ENCODE assay signal across 8 cellular contexts in the genomic region with DNA sequence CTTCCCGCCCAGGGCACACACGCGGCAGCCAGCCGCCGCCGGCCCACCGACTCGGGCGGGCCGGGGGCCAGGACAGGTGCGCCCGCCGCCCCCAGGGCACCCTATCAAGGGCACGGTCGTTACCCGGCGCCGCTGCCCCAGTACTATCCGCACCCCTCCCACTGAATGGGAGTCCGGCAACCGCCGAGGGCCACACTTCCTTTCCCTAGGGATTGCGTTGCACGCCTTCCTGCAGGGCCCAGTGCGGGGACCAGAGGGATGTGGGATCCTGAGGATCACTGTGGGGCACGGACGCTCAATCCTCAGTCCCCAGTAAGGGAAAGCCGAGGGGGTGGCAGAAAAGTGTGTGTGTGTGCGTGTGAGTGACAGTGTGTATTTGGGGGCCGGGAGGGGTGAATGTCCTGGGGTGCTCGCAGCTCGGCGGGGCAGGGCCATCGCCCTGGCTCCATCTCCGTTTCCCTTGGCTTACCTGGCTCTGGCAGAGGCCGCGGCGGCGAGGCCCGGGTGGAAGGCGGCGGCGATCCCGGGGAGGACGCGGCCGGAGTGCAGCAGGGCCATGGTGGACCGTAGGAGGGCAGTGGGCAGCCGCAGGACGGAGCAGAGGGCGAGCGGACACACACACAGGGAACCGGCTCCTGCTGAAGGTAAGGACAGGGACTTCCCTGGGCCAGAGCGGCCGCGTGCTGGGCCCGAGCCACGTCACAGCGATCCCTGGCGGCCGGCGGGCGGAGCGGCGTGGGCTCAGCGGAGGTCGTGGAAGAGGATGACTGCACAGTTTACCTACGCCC. TPM values are rescaled to one million over a fixed set of nuclear protein-coding genes. Genes with fewer than 3 reads are reported as not detected.
DNase-seq lines count a peak whose midpoint lies in the region; FAIRE-seq and TF ChIP-seq lines count a peak whose summit lies in the region.

A gene (minus strand): TSS at position 646 of the 788 bp plus-strand sequence. CDS start 88 bp downstream, at position 558.

- peaks cover 9% of the 10 kb centered on the region for H3K27me3 ChIP-seq in neutrophil

- H3K4me1 ChIP-seq in ES-I3 (ENCODE audit: insufficient read depth, low read length) (peaks cover 9% of the 10 kb centered on the region), neutrophil (ENCODE audit: control insufficient read depth in 1 of 2, insufficient read depth in 1 of 2, low read depth in 1 of 2, low read length in 1 of 2) (peaks cover 9 to 13% of the 10 kb centered on the region in 2 experiments)

- H3K4me3 ChIP-seq in LNCaP clone FGC (ENCODE audit: low read depth, low read length): peak within 1 kb of the TSS; percentile 84
- peak within 1 kb of the TSS; percentile 69 to 78 for H3K4me3 ChIP-seq in neutrophil (ENCODE audit: low read depth in 1 of 2, low read length in 1 of 2)

- peak within 1 kb of the TSS; percentile 97 for H3K9ac ChIP-seq in ES-I3 (ENCODE audit: low read depth, low read length)

- H3K36me3 ChIP-seq in ES-I3 (ENCODE audit: insufficient read depth, low read length) (no peaks in the 10 kb centered on the region), neutrophil (no peaks in the 10 kb centered on the region)

- H3K9me3 ChIP-seq in ES-I3 (ENCODE audit: control insufficient read depth, insufficient read depth, low read length) (no peaks in the 10 kb centered on the region), neutrophil (no peaks in the 10 kb centered on the region)

- peak; percentile 99 for TF ChIP-seq CTCF in LNCaP clone FGC (IDR thresholded peaks at IDR 0.05; ENCODE audit: control insufficient read depth, extremely low read depth, insufficient read depth)
- TF ChIP-seq CTCF in neutrophil (IDR thresholded peaks at IDR 0.05): peak; percentile 61

- FAIRE-seq in frontal cortex (lab: Jason Lieb, UNC): no peak

- DNase-seq in H4 (ENCODE audit: low spot score) (peak; percentile 82), LNCaP clone FGC (ENCODE audit: low read depth) (peak; percentile 63), SHP77 (lab: John Stamatoyannopoulos, UW) (peak; percentile 72 to 86), frontal cortex (ENCODE audit: low spot score in 2 of 2) (peak; percentile 74 to 79), substantia nigra (lab: John Stamatoyannopoulos, UW) (peak in 48 of 49 donors; percentile 29 to 96 (median 70))
- peak; percentile 70 for DNase-seq in activated gamma-delta T cell treated with anti-CD3 and anti-CD28 coated beads, Interleukin-2, amount 50 U/mL, for 16 hours (ENCODE audit: low read depth)

- H3K27ac ChIP-seq in neutrophil (peak within 1 kb of the TSS; percentile 59), substantia nigra (ENCODE audit: low read depth, low read length, poor library complexity, severe bottlenecking) (peak within 1 kb of the TSS; percentile 75)

RNA-seq across cellular contexts. Expression of the gene that starts here (rescaled TPM):
- total RNA-seq in H4 (2014; rRNA removed; shearing (Covaris generic)): 59.5 and 91.4 TPM in 2 replicates
- total RNA-seq in frontal cortex: 33.8 TPM

Comparison
In these comparisons a context has a peak if more than half of its experiments do, and no peak if none do; other contexts are left out.
1. Peak in every context shown above with its lines: DNase-seq, H3K4me3 ChIP-seq and H3K27ac ChIP-seq.